In the genomic region with DNA sequence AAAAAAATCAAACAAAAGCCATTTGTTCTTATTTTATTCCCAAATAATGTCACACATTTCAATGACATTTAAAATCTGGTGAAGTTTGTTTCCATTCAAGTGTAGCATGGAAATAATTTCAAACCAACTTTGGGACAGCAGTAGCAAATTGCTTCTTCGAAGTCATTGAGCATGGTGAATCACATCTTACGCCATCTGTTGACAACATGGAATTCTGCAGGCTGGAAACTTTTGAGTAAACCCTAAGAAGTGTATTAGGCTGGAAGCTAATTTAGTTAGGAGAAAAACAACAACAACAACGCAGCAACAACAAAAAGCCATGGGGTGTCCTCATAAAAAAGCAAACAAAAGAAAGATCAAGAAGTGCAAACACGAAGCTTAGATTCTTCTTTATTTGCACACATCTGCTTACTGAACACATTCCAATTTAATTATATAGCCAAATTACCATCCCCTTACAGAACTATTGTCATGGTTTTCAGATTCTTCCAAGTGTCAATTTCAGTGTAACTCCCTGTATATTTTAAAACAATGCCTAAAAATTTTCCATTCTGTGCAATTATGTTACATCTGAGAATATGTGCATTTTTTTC, we compare ENCODE assay signal across 8 cellular contexts.
DNase-seq lines count a peak whose midpoint lies in the region; TF ChIP-seq lines count a peak whose summit lies in the region.

No MANE protein-coding gene starts in this region.

- peak; percentile 24 for DNase-seq in G401 (ENCODE audit: low spot score)
- peak; percentile 9 for DNase-seq in HPDE6-E6E7 (ENCODE audit: extremely low spot score)
- DNase-seq in RPMI7951 (ENCODE audit: low read depth), result peak; percentile 6
- peak; percentile 24 for DNase-seq in iPS-NIHi7 (ENCODE audit: extremely low spot score)
- DNase-seq in amniotic stem cell (lab: John Stamatoyannopoulos, UW), result no peak
- DNase-seq in activated CD8-positive, alpha-beta memory T cell treated with anti-CD3 and anti-CD28 coated beads for 24 hours, result no peak
- DNase-seq in activated T-cell treated with anti-CD3 and anti-CD28 coated beads, Interleukin-2, amount 50 U/mL, for 1 hour, result no peak
- no peak for DNase-seq in lower leg skin (ENCODE audit: low spot score in 2 of 2)

- no peak for TF ChIP-seq CTCF in lower leg skin (IDR thresholded peaks at IDR 0.05)

- in situ Hi-C loops in G401 (cut with HindIII; ENCODE audit: low sequenced_read_pairs), result no loop called here

- no peak overlapping the region for H3K4me3 ChIP-seq in lower leg skin (ENCODE audit: low read depth, poor library complexity, severe bottlenecking)

- intact Hi-C loops in lower leg skin (cut with DNase I; ENCODE audit: low total_unique reads), result no loop called here

- 14 to 17% methylated on average over 4 of the region's 4 CpGs for WGBS in lower leg skin, 2 donors

- TF ChIP-seq POLR2A in lower leg skin (IDR thresholded peaks at IDR 0.05), result no peak

Comparison
In these comparisons a context has a peak if more than half of its experiments do, and no peak if none do; other contexts are left out.
1. DNase-seq: peak in G401 (single experiment), HPDE6-E6E7 (single experiment), RPMI7951 (single experiment) and iPS-NIHi7 (single experiment); none in amniotic stem cell (single experiment), activated CD8-positive, alpha-beta memory T cell treated with anti-CD3 and anti-CD28 coated beads for 24 hours (single experiment), activated T-cell treated with anti-CD3 and anti-CD28 coated beads, Interleukin-2, amount 50 U/mL, for 1 hour (single experiment) and lower leg skin (0 of 2).